In the genomic region with DNA sequence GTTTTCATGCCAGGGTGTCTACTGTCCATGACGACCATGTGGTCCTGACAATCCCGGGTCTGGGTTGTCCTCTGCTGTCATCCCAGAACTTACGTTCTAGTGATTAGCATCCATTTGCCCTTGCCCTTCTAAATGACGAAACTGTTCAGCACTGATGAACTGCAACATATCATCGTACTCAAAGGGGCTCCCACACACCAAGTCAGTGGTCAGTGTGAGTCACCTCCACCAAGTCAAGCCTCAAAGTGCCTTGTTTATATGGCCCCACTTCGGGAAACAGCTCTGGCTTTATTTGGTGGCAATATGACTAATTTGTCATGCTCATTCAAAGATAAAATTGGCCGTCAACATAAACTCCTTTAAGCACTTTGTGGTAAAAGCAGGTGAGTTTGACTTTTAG, we compare ENCODE assay signal across 1 cellular context.
TF ChIP-seq lines count a peak whose summit lies in the region.

No MANE protein-coding gene starts in this region.

TF ChIP-seq in IMR-90, 13 proteins besides CTCF, POLR2A, EP300 and RAD21 (continued from another document):
- TF ChIP-seq, protein P1, sequence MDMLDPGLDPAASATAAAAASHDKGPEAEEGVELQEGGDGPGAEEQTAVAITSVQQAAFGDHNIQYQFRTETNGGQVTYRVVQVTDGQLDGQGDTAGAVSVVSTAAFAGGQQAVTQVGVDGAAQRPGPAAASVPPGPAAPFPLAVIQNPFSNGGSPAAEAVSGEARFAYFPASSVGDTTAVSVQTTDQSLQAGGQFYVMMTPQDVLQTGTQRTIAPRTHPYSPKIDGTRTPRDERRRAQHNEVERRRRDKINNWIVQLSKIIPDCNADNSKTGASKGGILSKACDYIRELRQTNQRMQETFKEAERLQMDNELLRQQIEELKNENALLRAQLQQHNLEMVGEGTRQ (IDR thresholded peaks at IDR 0.05; ENCODE audit: low read depth, low read length) = no peak
- TF ChIP-seq RFX5 (IDR thresholded peaks at IDR 0.05; ENCODE audit: low read depth, low read length) = no peak
- no peak for TF ChIP-seq SMC3 (IDR thresholded peaks at IDR 0.05; ENCODE audit: low read depth, low read length)
- no peak for TF ChIP-seq RCOR1 (IDR thresholded peaks at IDR 0.05; ENCODE audit: insufficient replicate concordance, low read length)
- TF ChIP-seq MAFK (IDR thresholded peaks at IDR 0.05; ENCODE audit: low read depth, low read length) = no peak
- TF ChIP-seq NFE2L2 (IDR thresholded peaks at IDR 0.05; ENCODE audit: low read depth, low read length) = no peak
- no peak for TF ChIP-seq BHLHE40 (IDR thresholded peaks at IDR 0.05; ENCODE audit: low read depth, low read length)
- no peak for TF ChIP-seq FOS (IDR thresholded peaks at IDR 0.05; ENCODE audit: low read depth, low read length)
